18 cellular contexts compared by ENCODE assay signal in genomic region chr10:1451362-1451888, GRCh38.
"Had no signal": no experiment of that assay in that cellular context is flagged by ENCODE, and none has a peak within 500 bp of the region (broad histone marks: within the 10 kb centered on the region; RNA-seq: fewer than 3 reads in every experiment).

No MANE protein-coding gene starts in this region.

- H3K36me3 ChIP-seq: ascending aorta, breast epithelium, gastrocnemius medialis, heart left ventricle, lower lobe of right lung, neutrophil, transverse colon had no signal

- H3K4me1 ChIP-seq: ascending aorta, breast epithelium, gastrocnemius medialis, heart left ventricle, lower lobe of right lung, transverse colon had no signal

- H3K27ac ChIP-seq: ascending aorta, breast epithelium, gastrocnemius medialis, heart left ventricle, lower lobe of right lung, neutrophil had no signal

- H3K4me3 ChIP-seq: ascending aorta, breast epithelium, gastrocnemius medialis, heart left ventricle, lower lobe of right lung, transverse colon had no signal

- H3K27me3 ChIP-seq: ascending aorta, neutrophil had no signal

- DNase-seq: activated CD4-positive, alpha-beta T cell treated with anti-CD3 and anti-CD28 coated beads for 1 hour; activated CD4-positive, alpha-beta T cell treated with anti-CD3 and anti-CD28 coated beads, Interleukin-2, amount 50 U/mL, for 48 hours; activated naive CD4-positive, alpha-beta T cell treated with anti-CD3 and anti-CD28 coated beads for 36 hours; cerebellar nuclear complex; effector memory CD4-positive, alpha-beta T cell; gastrocnemius medialis; heart left ventricle; lower lobe of right lung; midbrain; naive thymus-derived CD8-positive, alpha-beta T cell; stimulated activated CD4-positive, alpha-beta T cell treated with anti-CD3 and anti-CD28 coated beads, Interleukin-15, amount 100 ng/mL, for 24 hours; stimulated activated CD4-positive, alpha-beta T cell treated with anti-CD3 and anti-CD28 coated beads, Interleukin-4, amount 100 ng/mL, for 1 hour; stimulated activated naive CD8-positive, alpha-beta T cell treated with anti-CD3 and anti-CD28 coated beads, Interleukin-15, Interleukin-2, amounts not matched to agents 100 U/mL and 50 U/mL, for 24 hours; transverse colon had no signal

- H3K9me3 ChIP-seq: ascending aorta, breast epithelium, gastrocnemius medialis, heart left ventricle, lower lobe of right lung, neutrophil had no signal

- ATAC-seq: activated T-helper 17 cell treated with anti-CD3 and anti-CD28 coated beads, Interleukin-2, amount 50 U/mL, for 72 hours; gastrocnemius medialis; heart left ventricle; naive thymus-derived CD8-positive, alpha-beta T cell; stimulated activated naive CD8-positive, alpha-beta T cell treated with anti-CD3 and anti-CD28 coated beads, Interleukin-15, Interleukin-2, amounts not matched to agents 100 U/mL and 50 U/mL, for 24 hours had no signal
